In the genomic region with DNA sequence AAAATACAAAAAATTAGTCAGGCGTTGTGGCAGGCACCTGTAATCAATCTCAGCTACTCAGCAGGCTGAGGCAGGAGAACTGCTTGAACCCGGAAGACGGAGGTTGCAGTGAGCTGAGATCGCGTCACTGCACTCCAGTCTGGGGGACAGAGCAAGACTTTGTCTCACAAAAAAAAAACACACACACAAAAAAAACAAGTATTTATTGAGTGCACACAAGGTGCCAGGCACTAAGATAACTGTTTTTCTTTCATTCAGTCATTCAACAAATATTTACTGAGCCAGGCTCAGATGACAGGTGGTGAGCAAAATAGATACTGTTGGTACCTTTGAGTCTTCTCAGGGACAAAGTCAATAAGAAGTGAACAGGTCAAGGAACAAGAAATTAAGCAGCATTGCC, we compare ENCODE assay signal across 30 cellular contexts. TPM values are rescaled to one million over a fixed set of nuclear protein-coding genes. Genes with fewer than 3 reads are reported as not detected.
"Had no signal": no experiment of that assay in that cellular context is flagged by ENCODE, and none has a peak within 500 bp of the region (broad histone marks: within the 10 kb centered on the region; RNA-seq: fewer than 3 reads in every experiment).

No MANE protein-coding gene starts in this region.

- H3K36me3 Mint-ChIP-seq: activated naive CD4-positive, alpha-beta T cell treated with anti-CD3 and anti-CD28 coated beads, Interleukin-2, amount 50 U/mL, for 24 hours; activated naive CD8-positive, alpha-beta T cell treated with anti-CD3 and anti-CD28 coated beads, Interleukin-2, amount 10 ng/mL, durations not matched to agents 7 days and 5 days had no signal

- DNase-seq: activated CD4-positive, alpha-beta T cell treated with anti-CD3 and anti-CD28 coated beads for 36 hours; activated CD4-positive, alpha-beta T cell treated with anti-CD3 and anti-CD28 coated beads, Interleukin-2, amount 10 ng/mL, durations not matched to agents 7 days and 5 days; activated CD4-positive, alpha-beta T cell treated with anti-CD3 and anti-CD28 coated beads, Interleukin-2, amount 50 U/mL, for 48 hours; activated CD8-positive, alpha-beta T cell treated with anti-CD3 and anti-CD28 coated beads, Interleukin-2, amount 10 ng/mL, durations not matched to agents 7 days and 5 days; activated gamma-delta T cell; activated naive CD4-positive, alpha-beta T cell treated with Interleukin-2 at 50 U/mL for 16 hours; activated naive CD8-positive, alpha-beta T cell treated with anti-CD3 and anti-CD28 coated beads, Interleukin-2, amount 10 ng/mL, durations not matched to agents 7 days and 5 days; activated T-cell treated with anti-CD3 and anti-CD28 coated beads, Interleukin-2, amount 50 U/mL, for 24 hours; amygdala; Karpas-422; KBM-7; NCI-H1105; NCI-H1417 treated with DMSO at 0.1 percent for 48 hours; NCI-H187 treated with DMSO at 0.1 percent for 48 hours; NCI-H345; NCI-H524 treated with DMSO at 0.1 percent for 48 hours; NK-92 treated with Interleukin-12 subunit alpha and Interleukin-12 subunit beta, amount 100 ng/mL, for 24 hours; Right ventricle myocardium superior; SW 1271; T-helper 1 cell had no signal

- H3K4me3 Mint-ChIP-seq: activated CD4-positive, alpha-beta T cell treated with anti-CD3 and anti-CD28 coated beads for 36 hours; activated CD4-positive, alpha-beta T cell treated with anti-CD3 and anti-CD28 coated beads, Interleukin-2, amount 10 ng/mL, durations not matched to agents 7 days and 5 days; activated CD8-positive, alpha-beta T cell treated with anti-CD3 and anti-CD28 coated beads, Interleukin-2, amount 10 ng/mL, durations not matched to agents 7 days and 5 days; activated naive CD4-positive, alpha-beta T cell treated with anti-CD3 and anti-CD28 coated beads, Interleukin-2, amount 50 U/mL, for 24 hours; activated naive CD8-positive, alpha-beta T cell treated with anti-CD3 and anti-CD28 coated beads, Interleukin-2, amount 10 ng/mL, durations not matched to agents 7 days and 5 days; activated T-cell treated with anti-CD3 and anti-CD28 coated beads, Interleukin-2, amount 50 U/mL, for 24 hours; central memory CD8-positive, alpha-beta T cell had no signal

- H3K4me1 Mint-ChIP-seq: activated naive CD4-positive, alpha-beta T cell treated with anti-CD3 and anti-CD28 coated beads, Interleukin-2, amount 50 U/mL, for 24 hours had no signal

- H3K9me3 Mint-ChIP-seq: activated naive CD4-positive, alpha-beta T cell treated with anti-CD3 and anti-CD28 coated beads, Interleukin-2, amount 50 U/mL, for 24 hours; activated naive CD8-positive, alpha-beta T cell treated with anti-CD3 and anti-CD28 coated beads, Interleukin-2, amount 10 ng/mL, durations not matched to agents 7 days and 5 days; activated T-cell treated with anti-CD3 and anti-CD28 coated beads, Interleukin-2, amount 50 U/mL, for 24 hours; central memory CD8-positive, alpha-beta T cell had no signal

- ATAC-seq: activated CD4-positive, alpha-beta T cell treated with anti-CD3 and anti-CD28 coated beads for 36 hours; activated CD4-positive, CD25-positive, alpha-beta regulatory T cell treated with anti-CD3 and anti-CD28 coated beads, Interleukin-2, amount 50 U/mL, for 24 hours; activated CD8-positive, alpha-beta T cell treated with anti-CD3 and anti-CD28 coated beads, Interleukin-2, amount 10 ng/mL, durations not matched to agents 7 days and 5 days had no signal

- H3K27me3 Mint-ChIP-seq: activated CD4-positive, alpha-beta T cell treated with anti-CD3 and anti-CD28 coated beads for 36 hours; activated CD4-positive, alpha-beta T cell treated with anti-CD3 and anti-CD28 coated beads, Interleukin-2, amount 10 ng/mL, durations not matched to agents 7 days and 5 days; activated naive CD4-positive, alpha-beta T cell treated with anti-CD3 and anti-CD28 coated beads, Interleukin-2, amount 50 U/mL, for 24 hours; activated naive CD8-positive, alpha-beta T cell treated with anti-CD3 and anti-CD28 coated beads, Interleukin-2, amount 10 ng/mL, durations not matched to agents 7 days and 5 days; activated T-cell treated with anti-CD3 and anti-CD28 coated beads, Interleukin-2, amount 50 U/mL, for 24 hours; central memory CD8-positive, alpha-beta T cell had no signal

- FAIRE-seq: TTC549 had no signal

- H3K27ac Mint-ChIP-seq: activated CD4-positive, alpha-beta T cell treated with anti-CD3 and anti-CD28 coated beads for 36 hours; activated CD4-positive, alpha-beta T cell treated with anti-CD3 and anti-CD28 coated beads, Interleukin-2, amount 10 ng/mL, durations not matched to agents 7 days and 5 days; activated CD8-positive, alpha-beta T cell treated with anti-CD3 and anti-CD28 coated beads, Interleukin-2, amount 10 ng/mL, durations not matched to agents 7 days and 5 days; activated naive CD4-positive, alpha-beta T cell treated with anti-CD3 and anti-CD28 coated beads, Interleukin-2, amount 50 U/mL, for 24 hours; activated naive CD8-positive, alpha-beta T cell treated with anti-CD3 and anti-CD28 coated beads, Interleukin-2, amount 10 ng/mL, durations not matched to agents 7 days and 5 days; activated T-cell treated with anti-CD3 and anti-CD28 coated beads, Interleukin-2, amount 50 U/mL, for 24 hours; activated T-helper 2 cell treated with anti-CD3 and anti-CD28 coated beads, Interferon-gamma antibody, Interleukin-2, Interleukin-4, amounts not matched to agents 10 μg/mL and 5 μg/mL and 100 μg/mL, durations not matched to agents 14 hours and 24 hours and 36 hours had no signal

RNA-seq across cellular contexts. Expression of gene CIB3, which starts 6.3 kb away (rescaled TPM):
- total RNA-seq: activated CD4-positive, alpha-beta T cell treated with anti-CD3 and anti-CD28 coated beads for 36 hours; activated CD4-positive, alpha-beta T cell treated with anti-CD3 and anti-CD28 coated beads, Interleukin-2, amount 10 ng/mL, durations not matched to agents 7 days and 5 days; activated CD8-positive, alpha-beta T cell treated with anti-CD3 and anti-CD28 coated beads, Interleukin-2, amount 10 ng/mL, durations not matched to agents 7 days and 5 days; activated naive CD8-positive, alpha-beta T cell treated with anti-CD3 and anti-CD28 coated beads, Interleukin-2, amount 10 ng/mL, durations not matched to agents 7 days and 5 days; activated T-helper 2 cell treated with anti-CD3 and anti-CD28 coated beads, Interferon-gamma antibody, Interleukin-2, Interleukin-4, amounts not matched to agents 10 μg/mL and 5 μg/mL and 100 μg/mL, durations not matched to agents 14 hours and 24 hours and 36 hours; ascending aorta; cardiac muscle cell; MCF 10A; NCI-H460; Right ventricle myocardium superior; T-helper 2 cell treated with Interferon-gamma antibody and Interleukin-4, amounts not matched to agents 100 ng/mL and 5 ng/mL, for 36 hours had no signal

RNA-seq across cellular contexts. Expression of gene HSH2D, which starts 23.6 kb away (rescaled TPM):
- total RNA-seq: ascending aorta, cardiac muscle cell, NCI-H460 had no signal
